Comparison of ENCODE assay signal across 31 cellular contexts in genomic region chr3:17783426-17783825, GRCh38.
"Had no signal": no experiment of that assay in that cellular context is flagged by ENCODE, and none has a peak within 500 bp of the region (broad histone marks: within the 10 kb centered on the region; RNA-seq: fewer than 3 reads in every experiment).

No MANE protein-coding gene starts in this region.

- DNase-seq: naive thymus-derived CD8-positive, alpha-beta T cell; nephron progenitor cell; nucleus accumbens; posterior cingulate gyrus; psoas muscle; right cardiac atrium; right lobe of liver; sigmoid colon; spleen; stimulated activated CD4-positive, alpha-beta T cell treated with anti-CD3 and anti-CD28 coated beads, Interleukin-12 subunit alpha, Interleukin-12 subunit beta, amount 100 ng/mL, for 4 hours; stimulated activated CD4-positive, alpha-beta T cell treated with anti-CD3 and anti-CD28 coated beads, Interleukin-1b, Interleukin-23, amount 100 ng/mL, for 48 hours; stimulated activated CD4-positive, alpha-beta T cell treated with anti-CD3 and anti-CD28 coated beads, Interleukin-4, amount 100 ng/mL, for 1 hour; stimulated activated CD4-positive, alpha-beta T cell treated with anti-CD3 and anti-CD28 coated beads, Interleukin-4, amount 100 ng/mL, for 4 hours; stimulated activated CD8-positive, alpha-beta memory T cell treated with anti-CD3 and anti-CD28 coated beads, Interleukin-4, amount 100 ng/mL, for 48 hours; stimulated activated naive CD4-positive, alpha-beta T cell; stomach; thyroid gland; trophoblast cell; upper lobe of left lung had no signal

- H3K27ac Mint-ChIP-seq: naive thymus-derived CD8-positive, alpha-beta T cell; natural killer cell treated with Interleukin-12 subunit alpha and Interleukin-12 subunit beta and Interleukin-15 and Interleukin-18, amount 100 ng/mL, for 72 hours; nephron progenitor cell; progenitor cell of endocrine pancreas; stimulated activated naive CD8-positive, alpha-beta T cell treated with anti-CD3 and anti-CD28 coated beads, Interleukin-15, Interleukin-2, amounts not matched to agents 100 ng/mL and 50 ng/mL, for 24 hours had no signal

- FAIRE-seq: urothelium cell line had no signal

- H3K9me3 Mint-ChIP-seq: natural killer cell treated with Interleukin-12 subunit alpha and Interleukin-12 subunit beta and Interleukin-15 and Interleukin-18, amount 100 ng/mL, for 72 hours had no signal

- H3K27me3 ChIP-seq: neutrophil, right lobe of liver, sigmoid colon, spleen, stomach, thyroid gland, tibial nerve, upper lobe of left lung, vagina had no signal

- H3K4me1 Mint-ChIP-seq: nephron progenitor cell, neural crest cell had no signal

- H3K27me3 Mint-ChIP-seq: progenitor cell of endocrine pancreas; stimulated activated memory B cell treated with anti-CD40 and anti-IgM and Interleukin-4, amounts not matched to agents 10 μg/mL and 1 μg/mL and 100 μg/mL, for 72 hours had no signal

- H3K36me3 ChIP-seq: neutrophil, right lobe of liver, sigmoid colon, spleen, stomach, thoracic aorta, thyroid gland, tibial nerve, upper lobe of left lung, vagina had no signal

- H3K4me1 ChIP-seq: parathyroid adenoma, psoas muscle, sigmoid colon, stomach, thyroid gland, tibial nerve, upper lobe of left lung, vagina had no signal

- H3K4me3 Mint-ChIP-seq: naive thymus-derived CD8-positive, alpha-beta T cell; natural killer cell treated with Interleukin-12 subunit alpha and Interleukin-12 subunit beta and Interleukin-15 and Interleukin-18, amount 100 ng/mL, for 72 hours; nephron progenitor cell; neural crest cell; stimulated activated memory B cell treated with anti-CD40 and anti-IgM and Interleukin-4, amounts not matched to agents 10 μg/mL and 1 μg/mL and 100 μg/mL, for 72 hours; stimulated activated naive CD8-positive, alpha-beta T cell treated with anti-CD3 and anti-CD28 coated beads, Interleukin-15, Interleukin-2, amounts not matched to agents 100 ng/mL and 50 ng/mL, for 24 hours had no signal

- ATAC-seq: naive thymus-derived CD8-positive, alpha-beta T cell; natural killer cell treated with Interleukin-12 subunit alpha and Interleukin-12 subunit beta and Interleukin-15 and Interleukin-18, amount 100 ng/mL, for 72 hours; psoas muscle; right cardiac atrium; right lobe of liver; stimulated activated memory B cell treated with anti-CD40 and anti-IgM and Interleukin-4, amounts not matched to agents 10 μg/mL and 1 μg/mL and 100 μg/mL, for 72 hours had no signal

- H3K4me3 ChIP-seq: psoas muscle, right lobe of liver, sigmoid colon, smooth muscle cell, spleen, stomach, thoracic aorta, thyroid gland, tibial nerve, upper lobe of left lung, vagina had no signal

- H3K27ac ChIP-seq: neutrophil, parathyroid adenoma, psoas muscle, right lobe of liver, sigmoid colon, spleen, stomach, thoracic aorta, thyroid gland, tibial nerve, upper lobe of left lung, vagina had no signal

- H3K9me3 ChIP-seq: neutrophil, psoas muscle, right lobe of liver, sigmoid colon, thyroid gland, upper lobe of left lung, vagina had no signal
